In the genomic region with DNA sequence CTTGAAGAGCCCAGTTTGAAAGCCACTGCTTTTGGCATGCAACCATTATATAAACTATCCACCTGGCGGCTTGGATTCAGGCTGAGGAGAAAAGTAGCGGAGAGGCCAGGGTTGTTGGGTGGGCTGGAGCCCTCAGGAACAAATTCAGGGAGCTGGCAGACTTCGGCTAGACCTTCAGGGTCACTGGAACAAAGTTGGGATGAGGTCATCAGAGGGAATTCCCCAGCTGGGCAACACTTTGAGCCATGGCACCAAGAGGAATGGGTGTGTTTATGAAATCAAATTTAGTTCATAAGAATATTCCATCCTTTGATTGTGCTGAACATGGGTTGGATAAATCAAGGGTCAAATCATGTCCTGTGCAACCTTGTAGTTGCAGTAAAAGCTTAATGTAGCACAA, we compare ENCODE assay signal across 19 cellular contexts. TPM values are rescaled to one million over a fixed set of nuclear protein-coding genes. Genes with fewer than 3 reads are reported as not detected.
DNase-seq lines count a peak whose midpoint lies in the region; ATAC-seq and TF ChIP-seq lines count a peak whose summit lies in the region.
"Had no signal": no experiment of that assay in that cellular context is flagged by ENCODE, and none has a peak within 500 bp of the region (broad histone marks: within the 10 kb centered on the region; RNA-seq: fewer than 3 reads in every experiment).

No MANE protein-coding gene starts in this region.

- H3K9me3 ChIP-seq in CD4-positive, CD25-positive, alpha-beta regulatory T cell (ENCODE audit: control insufficient read depth in 2 of 2, low read length in 2 of 2): no peaks in the 10 kb centered on the region
- H3K9me3 ChIP-seq in body of pancreas: no peaks in the 10 kb centered on the region
- no peaks in the 10 kb centered on the region for H3K9me3 ChIP-seq in tibial artery
- H3K9me3 ChIP-seq: thyroid gland had no signal

- no peak overlapping the region for H3K27ac ChIP-seq in CD4-positive, CD25-positive, alpha-beta regulatory T cell (ENCODE audit: insufficient read depth, low read length, poor library complexity, severe bottlenecking)
- H3K27ac ChIP-seq in body of pancreas (no peak overlapping the region), tibial artery (no peak overlapping the region)
- H3K27ac ChIP-seq: C4-2B, epithelial cell of prostate, thyroid gland had no signal

- no peak overlapping the region for H3K4me3 ChIP-seq in CD4-positive, CD25-positive, alpha-beta regulatory T cell (ENCODE audit: low read depth, low read length)
- H3K4me3 ChIP-seq in body of pancreas: no peak overlapping the region
- H3K4me3 ChIP-seq in tibial artery: no peak overlapping the region
- H3K4me3 ChIP-seq: PC-9, thyroid gland had no signal

- peaks cover 21% of the 10 kb centered on the region for H3K36me3 ChIP-seq in CD4-positive, CD25-positive, alpha-beta regulatory T cell (ENCODE audit: control insufficient read depth, insufficient read depth, low read length)
- no peaks in the 10 kb centered on the region for H3K36me3 ChIP-seq in body of pancreas (replicated peaks in 1 of 2; ENCODE audit: insufficient read depth in 1 of 2, low read depth in 2 of 2)
- no peaks in the 10 kb centered on the region for H3K36me3 ChIP-seq in tibial artery
- H3K36me3 ChIP-seq: thyroid gland had no signal

- H3K9me3 Mint-ChIP-seq in CD4-positive, CD25-positive, alpha-beta regulatory T cell: peaks cover 0 to 1% (median 0%) of the 10 kb centered on the region in 7 donors
- no peaks in the 10 kb centered on the region for H3K9me3 Mint-ChIP-seq in memory B cell
- H3K9me3 Mint-ChIP-seq: activated naive CD4-positive, alpha-beta T cell treated with anti-CD3 and anti-CD28 coated beads, Interleukin-2, amount 50 U/mL, for 72 hours; HFFc6; stimulated activated naive CD8-positive, alpha-beta T cell treated with anti-CD3 and anti-CD28 coated beads, Interleukin-15, amount 100 ng/mL, for 72 hours had no signal

- no peaks in the 10 kb centered on the region for H3K27me3 Mint-ChIP-seq in CD4-positive, CD25-positive, alpha-beta regulatory T cell
- H3K27me3 Mint-ChIP-seq in memory B cell: no peaks in the 10 kb centered on the region
- H3K27me3 Mint-ChIP-seq: stimulated activated naive CD8-positive, alpha-beta T cell treated with anti-CD3 and anti-CD28 coated beads, Interleukin-15, amount 100 ng/mL, for 72 hours had no signal

- WGBS in body of pancreas, 2 donors: 47 to 60% methylated on average over 3 of the region's 3 CpGs

- intact Hi-C loops in body of pancreas (cut with DNase I): no loop called here
- intact Hi-C loops in tibial artery (cut with DNase I; ENCODE audit: low total_unique reads): no loop called here

- H3K4me3 Mint-ChIP-seq in CD4-positive, CD25-positive, alpha-beta regulatory T cell: no peak overlapping the region
- no peak overlapping the region for H3K4me3 Mint-ChIP-seq in memory B cell
- H3K4me3 Mint-ChIP-seq: HFFc6; stimulated activated naive CD8-positive, alpha-beta T cell treated with anti-CD3 and anti-CD28 coated beads, Interleukin-15, amount 100 ng/mL, for 72 hours had no signal

- no peak for ATAC-seq in CD4-positive, CD25-positive, alpha-beta regulatory T cell (ENCODE audit: low read depth in 2 of 2)
- ATAC-seq in body of pancreas (peak; percentile 77), memory B cell (ENCODE audit: low read depth) (no peak), GM18511 (IDR thresholded peaks at IDR 0.05; ENCODE audit: unreplicated experiment) (no peak)
- ATAC-seq: right cardiac atrium; stimulated activated naive CD8-positive, alpha-beta T cell treated with anti-CD3 and anti-CD28 coated beads, Interleukin-15, amount 100 ng/mL, for 72 hours had no signal

- H3K4me1 Mint-ChIP-seq in CD4-positive, CD25-positive, alpha-beta regulatory T cell: peaks cover 4 to 45% (median 30%) of the 10 kb centered on the region in 4 donors
- H3K4me1 Mint-ChIP-seq in memory B cell: peaks cover 17% of the 10 kb centered on the region

- no peaks in the 10 kb centered on the region for H3K36me3 Mint-ChIP-seq in CD4-positive, CD25-positive, alpha-beta regulatory T cell
- no peaks in the 10 kb centered on the region for H3K36me3 Mint-ChIP-seq in memory B cell
- H3K36me3 Mint-ChIP-seq: activated naive CD4-positive, alpha-beta T cell treated with anti-CD3 and anti-CD28 coated beads, Interleukin-2, amount 50 U/mL, for 72 hours had no signal

- no peak for TF ChIP-seq POLR2A in body of pancreas (IDR thresholded peaks at IDR 0.05)

- peak overlapping the region in 2 of 3 donors; percentile 53 to 85 for H3K27ac Mint-ChIP-seq in CD4-positive, CD25-positive, alpha-beta regulatory T cell
- peak overlapping the region; percentile 50 for H3K27ac Mint-ChIP-seq in memory B cell
- H3K27ac Mint-ChIP-seq: activated naive CD4-positive, alpha-beta T cell treated with anti-CD3 and anti-CD28 coated beads, Interleukin-2, amount 50 U/mL, for 72 hours; HFFc6 had no signal

- H3K4me1 ChIP-seq in CD4-positive, CD25-positive, alpha-beta regulatory T cell (ENCODE audit: control insufficient read depth, insufficient read depth, low read length, poor library complexity, severe bottlenecking): peaks cover 4% of the 10 kb centered on the region
- H3K4me1 ChIP-seq in body of pancreas: peaks cover 9% of the 10 kb centered on the region
- H3K4me1 ChIP-seq in tibial artery: peaks cover 0 to 6% (median 0%) of the 10 kb centered on the region in 4 donors
- H3K4me1 ChIP-seq: thyroid gland had no signal

- no peak for TF ChIP-seq CTCF in body of pancreas (IDR thresholded peaks at IDR 0.05)
- TF ChIP-seq CTCF in tibial artery (IDR thresholded peaks at IDR 0.05): no peak

- no peak for DNase-seq in CD4-positive, CD25-positive, alpha-beta regulatory T cell
- DNase-seq in Daoy (ENCODE audit: low read depth) (peak; percentile 22), body of pancreas (peak in 2 of 4 donors; percentile 39 to 46), memory B cell (ENCODE audit: low spot score in 2 of 2) (no peak), HuH-7 (ENCODE audit: low spot score) (no peak), tibial artery (no peak)
- DNase-seq: head of caudate nucleus; HFFc6; NCI-H146; PC-9; right cardiac atrium; SIG-M5; stimulated activated naive CD8-positive, alpha-beta T cell treated with anti-CD3 and anti-CD28 coated beads, Interleukin-15, amount 100 ng/mL, for 72 hours; SW 1271; thyroid gland had no signal

- no peaks in the 10 kb centered on the region for H3K27me3 ChIP-seq in CD4-positive, CD25-positive, alpha-beta regulatory T cell (ENCODE audit: control insufficient read depth, insufficient read depth, low read length)
- H3K27me3 ChIP-seq in body of pancreas (no peaks in the 10 kb centered on the region), tibial artery (no peaks in the 10 kb centered on the region)
- H3K27me3 ChIP-seq: thyroid gland had no signal

RNA-seq across cellular contexts. Expression of a gene that starts 22.0 kb away (rescaled TPM):
- total RNA-seq in CD4-positive, CD25-positive, alpha-beta regulatory T cell: 61.1 TPM
- 10 to 100 TPM; 17.9 to 38.5 (median 26.2) TPM for polyA plus RNA-seq in CD4-positive, CD25-positive, alpha-beta regulatory T cell
- 15.8 and 17.0 TPM in 2 replicates for total RNA-seq in Daoy (2014; rRNA removed; shearing (Covaris generic))
- total RNA-seq in body of pancreas: 1 to 10 TPM; 7.6 to 9.1 TPM
